17 cellular contexts compared by ENCODE assay signal in the genomic region with DNA sequence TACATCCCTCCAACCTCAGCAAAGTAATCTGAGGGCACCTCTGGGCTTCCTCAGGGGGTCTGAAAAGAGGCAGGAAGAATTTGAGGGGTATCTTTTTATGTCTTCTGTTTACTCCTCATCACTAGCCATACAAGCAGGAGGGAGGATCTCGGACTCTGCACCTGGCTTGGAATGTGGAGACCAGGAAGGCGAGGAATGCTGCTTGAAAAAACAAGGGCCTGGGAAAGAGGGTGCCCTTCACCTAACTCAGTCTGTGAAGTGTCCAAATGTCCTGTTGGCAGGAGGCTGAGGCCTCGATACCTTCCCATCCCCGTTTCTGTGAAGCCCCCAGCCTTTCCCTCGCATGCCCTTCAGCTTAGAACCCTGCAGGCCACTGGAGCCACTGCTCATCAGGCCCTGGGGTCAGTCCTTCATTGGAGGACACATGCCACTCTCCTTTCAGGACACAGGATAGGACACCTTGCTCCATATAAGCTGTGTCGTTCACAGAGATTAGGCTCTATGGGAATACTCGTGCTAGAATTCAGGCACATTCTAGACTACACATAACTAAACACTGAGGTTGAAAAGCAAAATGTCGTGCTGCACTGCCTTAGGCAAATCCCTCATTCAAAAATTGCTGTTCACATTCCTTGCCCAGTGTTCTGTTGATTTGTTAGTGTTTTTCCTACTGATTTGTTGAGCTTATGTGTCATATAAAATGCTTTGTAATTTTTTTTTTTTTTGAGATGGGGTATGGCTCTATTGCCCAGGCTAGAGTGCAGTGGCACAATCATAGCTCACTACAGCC. TPM values are rescaled to one million over a fixed set of nuclear protein-coding genes. Genes with fewer than 3 reads are reported as not detected.
DNase-seq lines count a peak whose midpoint lies in the region; ATAC-seq, FAIRE-seq and TF ChIP-seq lines count a peak whose summit lies in the region.
"Had no signal": no experiment of that assay in that cellular context is flagged by ENCODE, and none has a peak within 500 bp of the region (broad histone marks: within the 10 kb centered on the region; RNA-seq: fewer than 3 reads in every experiment).

No MANE protein-coding gene starts in this region.

- FAIRE-seq in HepG2 (lab: Jason Lieb, UNC) (no peak), GM12878 (lab: Jason Lieb, UNC) (no peak)

- H3K27ac ChIP-seq in HepG2 (ENCODE audit: extremely low read length, insufficient read depth, low read length), result no peak overlapping the region
- no peak overlapping the region for H3K27ac ChIP-seq in right lobe of liver
- no peak overlapping the region for H3K27ac ChIP-seq in GM12878 (ENCODE audit: control insufficient read depth, insufficient read depth)
- H3K27ac ChIP-seq in trophoblast cell (ENCODE audit: low read depth, low read length), result no peak overlapping the region

- H3K4me1 ChIP-seq in HepG2 (ENCODE audit: insufficient read depth, low read length) (peaks cover 9% of the 10 kb centered on the region), right lobe of liver (no peaks in the 10 kb centered on the region), GM12878 (ENCODE audit: control insufficient read depth, insufficient read depth, low read length) (peaks cover 2% of the 10 kb centered on the region; the same call in 1 of the 2 replicates), trophoblast cell (ENCODE audit: control insufficient read depth in 1 of 2, insufficient read depth in 2 of 2, low read length in 2 of 2) (peaks cover 5 to 6% of the 10 kb centered on the region in 2 experiments)

- in situ Hi-C loops in HepG2 (cut with HindIII; ENCODE audit: extremely low pct_ligation_motif_present, low pct_unique_long_range_greater_than_20kb), result no loop called here
- in situ Hi-C loops in GM12878 (cut with MboI), result no loop called here

- H3K9me3 ChIP-seq in HepG2 (ENCODE audit: low read length), result no peaks in the 10 kb centered on the region
- H3K9me3 ChIP-seq in right lobe of liver, result no peaks in the 10 kb centered on the region
- no peaks in the 10 kb centered on the region for H3K9me3 ChIP-seq in GM12878 (replicated peaks; ENCODE audit: control insufficient read depth, insufficient read depth, low read length)
- peaks cover 2% of the 10 kb centered on the region for H3K9me3 ChIP-seq in trophoblast cell (ENCODE audit: insufficient read depth, low read depth, low read length)

- POLR2A ChIA-PET in HepG2 (lab: Yijun Ruan, JAX) (no interaction called here), GM12878 (lab: Charles Lee) (interaction anchor here (0.6 kb wide), 1 partner anchor 552 kb away, joined by 3 read pairs; no protein-coding TSS in a partner anchor)

- RAD21 ChIA-PET in GM12878 (lab: Charles Lee; ENCODE audit: unreplicated experiment), result no interaction called here

- no peak overlapping the region for H3K23ac ChIP-seq in trophoblast cell (ENCODE audit: low read length)

- H4K20me1 ChIP-seq in HepG2 (ENCODE audit: insufficient read depth, low read length), result no peaks in the 10 kb centered on the region
- H4K20me1 ChIP-seq in GM12878 (ENCODE audit: control insufficient read depth, insufficient read depth), result no peaks in the 10 kb centered on the region

- CTCF ChIA-PET in HepG2 (lab: Yijun Ruan, JAX; ENCODE audit: low intra/inter-chr PET ratio, low total read pairs), result no interaction called here
- CTCF ChIA-PET in GM12878 (lab: Yijun Ruan, JAX), result interaction anchor here (1.0 to 1.9 kb wide), 2 partner anchors 11 to 17 kb away, joined by 3 to 4 read pairs; no protein-coding TSS in a partner anchor

- H4K91ac ChIP-seq in trophoblast cell (ENCODE audit: low read depth, low read length), result no peak overlapping the region

- intact Hi-C loops in HepG2 (cut with micrococcal nuclease; ENCODE audit: unreplicated experiment), result no loop called here
- intact Hi-C loops in right lobe of liver (cut with DNase I), result no loop called here
- intact Hi-C loops in GM12878 (cut with micrococcal nuclease; ENCODE audit: unreplicated experiment), result no loop called here

- BruUV-seq in HepG2 (replicated peaks; lab: Mats Ljungman, UMichigan) (no TSS peak), GM12878 (replicated peaks; lab: Mats Ljungman, UMichigan) (no TSS peak)

- H2BK12ac ChIP-seq in trophoblast cell (ENCODE audit: low read length), result no peak overlapping the region

- no peak overlapping the region for H3K9ac ChIP-seq in HepG2 (ENCODE audit: insufficient read depth, low read depth, low read length)
- H3K9ac ChIP-seq in GM12878 (ENCODE audit: control insufficient read depth, insufficient read depth, low read length), result no peak overlapping the region
- H3K9ac ChIP-seq in trophoblast cell (ENCODE audit: low read length), result no peak overlapping the region
- H3K9ac ChIP-seq: BLaER1 treated with 17β-estradiol and CSF1 and Interleukin-3, amounts not matched to agents 10 nM and 100 nM had no signal

- TF ChIP-seq EP300 in HepG2 (IDR thresholded peaks at IDR 0.05; ENCODE audit: low read depth in 2 of 2, low read length in 2 of 2), result no peak
- TF ChIP-seq EP300 in HepG2 (CRISPR knock-in tag; IDR thresholded peaks at IDR 0.05; ENCODE audit: borderline replicate concordance), result no peak
- TF ChIP-seq EP300 in GM12878 (IDR thresholded peaks at IDR 0.05; ENCODE audit: borderline replicate concordance in 1 of 2, control insufficient read depth in 1 of 2, low read depth in 2 of 2, low read length in 2 of 2), result no peak

- TF ChIP-seq RAD21 in HepG2 (CRISPR knock-in tag; IDR thresholded peaks at IDR 0.05) (no peak), GM12878 (IDR thresholded peaks at IDR 0.05; ENCODE audit: insufficient read depth, low read depth, low read length) (no peak)

- no peaks in the 10 kb centered on the region for H3K79me1 ChIP-seq in trophoblast cell (ENCODE audit: low read length)

- H3K27me3 ChIP-seq in HepG2 (ENCODE audit: control insufficient read depth in 1 of 2, insufficient read depth in 2 of 2, low read length in 2 of 2) (no peaks in the 10 kb centered on the region), right lobe of liver (no peaks in the 10 kb centered on the region), GM12878 (replicated peaks in 1 of 2; ENCODE audit: control insufficient read depth in 2 of 2, insufficient read depth in 2 of 2, low read length in 1 of 2) (no peaks in the 10 kb centered on the region), trophoblast cell (ENCODE audit: insufficient read depth, low read length) (no peaks in the 10 kb centered on the region)

- H4K12ac ChIP-seq in trophoblast cell (ENCODE audit: low read depth, low read length), result no peak overlapping the region

- H3K18ac ChIP-seq in trophoblast cell (ENCODE audit: low read length), result no peak overlapping the region

- H4K8ac ChIP-seq in trophoblast cell (ENCODE audit: low read depth, low read length), result no peak overlapping the region

- ATAC-seq in HepG2, result peak; percentile 82
- no peak for ATAC-seq in right lobe of liver
- no peak for ATAC-seq in GM12878
- ATAC-seq in HG03469 (IDR thresholded peaks at IDR 0.05; ENCODE audit: unreplicated experiment), result no peak
- ATAC-seq: CD8-positive, alpha-beta T cell; HCT116 had no signal

- SMC1A ChIA-PET in GM12878 (lab: Charles Lee; ENCODE audit: uncharacterized antibody, unreplicated experiment), result interaction anchor here (1.3 to 1.4 kb wide), 2 partner anchors 11 to 18 kb away, joined by 3 read pairs; no protein-coding TSS in a partner anchor

- 83% methylated on average over 8 of the region's 8 CpGs for WGBS in HepG2 (ENCODE audit: low lambda C conversion rate)
- WGBS in right lobe of liver (ENCODE audit: insufficient coverage, low coverage, low lambda C conversion rate, missing lambda C conversion rate), result 97% methylated on average over 5 of the region's 8 CpGs
- WGBS in GM12878 (ENCODE audit: insufficient coverage, insufficient replicate concordance, low lambda C conversion rate, missing lambda C conversion rate), result 98% methylated on average over 8 of the region's 8 CpGs
- WGBS in trophoblast cell (ENCODE audit: extremely low coverage, insufficient coverage, insufficient read length), result no CpG with 5 or more reads among the region's 8 CpGs

- no peak for TF ChIP-seq CTCF in HepG2 (CRISPR knock-in tag; IDR thresholded peaks at IDR 0.05)
- no peak for TF ChIP-seq CTCF in right lobe of liver (IDR thresholded peaks at IDR 0.05)
- no peak for TF ChIP-seq CTCF in GM12878 (IDR thresholded peaks at IDR 0.05 in 2 of 3, conservative IDR thresholded peaks at IDR 0.05 in 1 of 3; ENCODE audit: control insufficient read depth in 2 of 3, extremely low read depth in 1 of 3, insufficient read depth in 1 of 3, low read depth in 3 of 3, low read length in 3 of 3)

- no peak overlapping the region for H2BK5ac ChIP-seq in trophoblast cell (ENCODE audit: low read depth, low read length, poor library complexity)

- no peak overlapping the region for H3K14ac ChIP-seq in trophoblast cell (ENCODE audit: low read length)

- no peaks in the 10 kb centered on the region for H3K79me2 ChIP-seq in HepG2 (ENCODE audit: insufficient read depth, low read length)
- H3K79me2 ChIP-seq in GM12878 (ENCODE audit: control insufficient read depth, insufficient read depth, low read length), result no peaks in the 10 kb centered on the region
- H3K79me2 ChIP-seq in trophoblast cell (ENCODE audit: control insufficient read depth, insufficient read depth, low read length, poor library complexity), result no peaks in the 10 kb centered on the region

- H3K4ac ChIP-seq in trophoblast cell (ENCODE audit: low read depth, low read length), result no peak overlapping the region

- H3K4me2 ChIP-seq in HepG2 (ENCODE audit: low read depth, low read length) (no peak overlapping the region), GM12878 (ENCODE audit: control insufficient read depth, insufficient read depth) (no peak overlapping the region), trophoblast cell (ENCODE audit: low read length) (no peak overlapping the region)

- peaks cover 4 to 18% of the 10 kb centered on the region in 2 experiments; a peak in 4 of 5 replicates for H3K36me3 ChIP-seq in HepG2 (replicated peaks in 1 of 2; ENCODE audit: control insufficient read depth in 1 of 2, insufficient read depth in 2 of 2, low read length in 2 of 2)
- peaks cover 0 to 12% (median 0%) of the 10 kb centered on the region in 4 donors for H3K36me3 ChIP-seq in right lobe of liver
- peaks cover 8 to 33% of the 10 kb centered on the region in 2 experiments for H3K36me3 ChIP-seq in GM12878 (ENCODE audit: control insufficient read depth in 2 of 2, insufficient read depth in 2 of 2, low read length in 1 of 2)
- peaks cover 15 to 37% of the 10 kb centered on the region in 2 experiments for H3K36me3 ChIP-seq in trophoblast cell (ENCODE audit: control insufficient read depth in 1 of 2, insufficient read depth in 2 of 2, low read length in 2 of 2)

- no peak overlapping the region for H2AK5ac ChIP-seq in trophoblast cell (ENCODE audit: low read length)

- no peak overlapping the region for H2BK120ac ChIP-seq in trophoblast cell (ENCODE audit: insufficient read depth, low read length, poor library complexity)

- TF ChIP-seq POLR2A in HepG2 (IDR thresholded peaks at IDR 0.05; ENCODE audit: insufficient read depth in 1 of 2, low read depth in 2 of 2, low read length in 2 of 2) (no peak), right lobe of liver (IDR thresholded peaks at IDR 0.05) (no peak), GM12878 (IDR thresholded peaks at IDR 0.05; ENCODE audit: low read depth, low read length) (no peak)

- peak; percentile 24 for DNase-seq in HepG2 (ENCODE audit: low spot score)
- no peak for DNase-seq in right lobe of liver
- no peak for DNase-seq in GM12878 (ENCODE audit: low read depth, low spot score)
- DNase-seq in trophoblast cell, result peak; percentile 80 to 92
- DNase-seq in NK-92 treated with Interleukin-12 subunit alpha and Interleukin-12 subunit beta, amount 100 ng/mL, for 24 hours (lab: John Stamatoyannopoulos, UW), result no peak
- DNase-seq in DMS79 treated with DMSO at 0.1 percent for 48 hours (lab: John Stamatoyannopoulos, UW), result no peak
- DNase-seq: 8988T; CD8-positive, alpha-beta T cell; DMS 273 treated with DMSO at 0.1 percent for 48 hours; DMS53; GDM1; GOT3; H7; HFFc6 had no signal

- H3K4me3 ChIP-seq in HepG2 (replicated peaks in 1 of 3; ENCODE audit: insufficient read depth in 1 of 3, low read depth in 2 of 3, low read length in 3 of 3) (no peak overlapping the region), right lobe of liver (no peak overlapping the region), GM12878 (no peak overlapping the region), trophoblast cell (ENCODE audit: low read depth, low read length) (no peak overlapping the region)

- H2AFZ ChIP-seq in HepG2 (ENCODE audit: low read length), result no peak overlapping the region
- H2AFZ ChIP-seq in GM12878 (ENCODE audit: control insufficient read depth, low read depth, low read length), result no peak overlapping the region
- no peak overlapping the region for H2AFZ ChIP-seq in trophoblast cell (ENCODE audit: insufficient read depth, low read length, poor library complexity)

RNA-seq across cellular contexts. Expression of gene ESD, which starts 49.7 kb away (rescaled TPM):
- 147 and 234 TPM in 2 replicates for total RNA-seq in HepG2 (2016; rRNA removed; fragmentation: Illumina TruSeq; extraction: Trizol)
- 53.1 and 56.4 TPM in 2 replicates for total RNA-seq in HepG2 (2016; cell fraction: cytosol; rRNA removed; fragmentation: Illumina TruSeq; extraction: Trizol; ENCODE audit: low read depth)
- 146 and 243 TPM in 2 replicates for total RNA-seq in HepG2 (2016; cell fraction: insoluble cytoplasmic fraction; rRNA removed; fragmentation: Illumina TruSeq; extraction: Trizol)
- 92.1 and 96.2 TPM in 2 replicates for total RNA-seq in HepG2 (2016; cell fraction: membrane; rRNA removed; fragmentation: Illumina TruSeq; extraction: Trizol)
- 70.0 and 78.0 TPM in 2 replicates for total RNA-seq in HepG2 (2016; cell fraction: nucleus; rRNA removed; fragmentation: Illumina TruSeq; extraction: Trizol)
- polyA plus RNA-seq in HepG2 (2011; rRNA removed), result 87.5 and 118 TPM in 2 replicates
- polyA plus RNA-seq in HepG2 (2011; cell fraction: cytosol; rRNA removed), result 51.7 and 73.6 TPM in 2 replicates
- polyA plus RNA-seq in HepG2 (2011; cell fraction: nucleus; rRNA removed), result 20.7 and 24.8 TPM in 2 replicates
- polyA plus RNA-seq in HepG2 (2012), result 124 and 156 TPM in 2 replicates
- 62.3 and 69.2 TPM in 2 replicates for polyA plus RNA-seq in HepG2 (2016; cell fraction: cytosol; fragmentation: Illumina TruSeq; extraction: Trizol; ENCODE audit: low read depth)
- 282 and 300 TPM in 2 replicates for polyA plus RNA-seq in HepG2 (2016; cell fraction: insoluble cytoplasmic fraction; fragmentation: Illumina TruSeq; extraction: Trizol; ENCODE audit: low read depth)
- 93.3 and 95.7 TPM in 2 replicates for polyA plus RNA-seq in HepG2 (2016; cell fraction: membrane; fragmentation: Illumina TruSeq; extraction: Trizol; ENCODE audit: low read depth)
- polyA plus RNA-seq in HepG2 (2016; cell fraction: nucleus; fragmentation: Illumina TruSeq; extraction: Trizol; ENCODE audit: insufficient read depth, low read depth), result 102 and 106 TPM in 2 replicates
- 20.2 and 23.9 TPM in 2 replicates for polyA minus RNA-seq in HepG2 (2011; rRNA and poly(A)+ RNA removed; ENCODE audit: low replicate concordance)
- 58.6 and 65.4 TPM in 2 replicates for polyA minus RNA-seq in HepG2 (2011; cell fraction: cytosol; rRNA and poly(A)+ RNA removed)
- 33.9 and 53.6 TPM in 2 replicates for polyA minus RNA-seq in HepG2 (2011; cell fraction: nucleus; rRNA and poly(A)+ RNA removed)
- total RNA-seq in right lobe of liver, result 10 to 100 TPM; 69.8 to 90.6 (median 85.4) TPM
- total RNA-seq in GM12878 (2013; cell fraction: nucleolus; rRNA removed), result 36.4 and 41.2 TPM in 2 replicates
- 142 and 149 TPM in 2 replicates for total RNA-seq in GM12878 (2014; rRNA removed)
- 179 and 182 TPM in 2 replicates for total RNA-seq in GM12878 (2014; rRNA removed; fragmentation: Illumina TruSeq; extraction: Trizol)
- total RNA-seq in GM12878 (2021), result 105 and 112 TPM in 2 replicates
- polyA plus RNA-seq in GM12878 (2011; ENCODE audit: low read depth), result 93.7 TPM
- polyA plus RNA-seq in GM12878 (2011; rRNA removed), result 135 and 181 TPM in 2 replicates
- polyA plus RNA-seq in GM12878 (2011; cell fraction: cytosol; rRNA removed), result 64.0 and 68.1 TPM in 2 replicates
- polyA plus RNA-seq in GM12878 (2011; cell fraction: nucleus; rRNA removed), result 46.6 and 48.1 TPM in 2 replicates
- polyA plus RNA-seq in GM12878 (2012), result 90.0 and 114 TPM in 2 replicates
- polyA plus RNA-seq in GM12878 (2014; fragmentation: Illumina TruSeq; extraction: Trizol), result 211 and 284 TPM in 2 replicates
- polyA plus RNA-seq in GM12878 (2014; fragmentation: Nextera tagmentation; extraction: Ambion mirVana), result 100 to 1,000 TPM; 298 to 387 TPM
- polyA plus RNA-seq in GM12878 (2014; rRNA removed), result 122 and 139 TPM in 2 replicates
- polyA plus RNA-seq in GM12878 (2016; fragmentation: Nextera tagmentation; extraction: Ambion mirVana), result 100 to 1,000 TPM; 220 to 227 TPM
- polyA minus RNA-seq in GM12878 (2011; rRNA and poly(A)+ RNA removed), result 60.5 and 67.9 TPM in 2 replicates
- polyA minus RNA-seq in GM12878 (2011; cell fraction: cytosol; rRNA and poly(A)+ RNA removed), result 19.2 and 34.4 TPM in 2 replicates
- polyA minus RNA-seq in GM12878 (2011; cell fraction: nucleus; rRNA and poly(A)+ RNA removed), result 20.2 and 25.4 TPM in 2 replicates
- 51.7 and 53.0 TPM in 2 replicates for polyA plus RNA-seq in trophoblast cell (2013)

Comparison
In these comparisons a context has a peak if more than half of its experiments do, and no peak if none do; other contexts are left out.
1. DNase-seq: peak in HepG2 (single experiment) and trophoblast cell (2 of 2); none in right lobe of liver (0 of 3), GM12878 (single experiment), NK-92 treated with Interleukin-12 subunit alpha and Interleukin-12 subunit beta, amount 100 ng/mL, for 24 hours (single experiment) and DMS79 treated with DMSO at 0.1 percent for 48 hours (single experiment).
2. Of the 75 proteins assayed by ChIP-seq in both HepG2 and GM12878: peak only in HepG2: none; only in GM12878: POLR2AphosphoS5; in both: none; in neither: 74.